ENCODE assay signal across 19 cellular contexts in genomic region chr22:45877036-45877380, GRCh38.
"Had no signal": no experiment of that assay in that cellular context is flagged by ENCODE, and none has a peak within 500 bp of the region (broad histone marks: within the 10 kb centered on the region; RNA-seq: fewer than 3 reads in every experiment).

No MANE protein-coding gene starts in this region.

- H3K4me3 ChIP-seq: coronary artery, upper lobe of left lung, vagina had no signal

- H3K27ac Mint-ChIP-seq: endodermal cell; naive thymus-derived CD4-positive, alpha-beta T cell; nephron progenitor cell; stimulated activated naive B cell treated with anti-CD40 and anti-IgM and Interleukin-4, amounts not matched to agents 10 μg/mL and 1 μg/mL and 100 μg/mL, for 72 hours; stimulated activated naive CD8-positive, alpha-beta T cell treated with anti-CD3 and anti-CD28 coated beads, Interleukin-15, amount 100 ng/mL, for 72 hours had no signal

- H3K36me3 Mint-ChIP-seq: naive thymus-derived CD4-positive, alpha-beta T cell had no signal

- H3K4me1 ChIP-seq: foreskin keratinocyte had no signal

- H3K9me3 ChIP-seq: neutrophil, vagina had no signal

- DNase-seq: effector CD4-positive, alpha-beta T cell; erythroblast; foreskin keratinocyte; kidney; left cardiac atrium; mammary epithelial cell; nephron progenitor cell; small intestine; stimulated activated CD4-positive, alpha-beta T cell treated with anti-CD3 and anti-CD28 coated beads, Interleukin-12 subunit alpha, Interleukin-12 subunit beta, amount 100 ng/mL, for 4 hours; stimulated activated CD4-positive, alpha-beta T cell treated with anti-CD3 and anti-CD28 coated beads, Interleukin-2, amount 100 ng/mL, for 48 hours; stimulated activated naive B cell treated with anti-CD40 and anti-IgM and Interleukin-4, amounts not matched to agents 10 μg/mL and 1 μg/mL and 100 μg/mL, for 72 hours; substantia nigra had no signal

- H3K27ac ChIP-seq: coronary artery, foreskin keratinocyte, neutrophil, upper lobe of left lung, vagina had no signal

- H3K4me3 Mint-ChIP-seq: endodermal cell; naive thymus-derived CD4-positive, alpha-beta T cell; nephron progenitor cell; stimulated activated naive B cell treated with anti-CD40 and anti-IgM and Interleukin-4, amounts not matched to agents 10 μg/mL and 1 μg/mL and 100 μg/mL, for 72 hours; stimulated activated naive CD8-positive, alpha-beta T cell treated with anti-CD3 and anti-CD28 coated beads, Interleukin-15, amount 100 ng/mL, for 72 hours had no signal

- H3K36me3 ChIP-seq: neutrophil, upper lobe of left lung, vagina had no signal

- ATAC-seq: foreskin keratinocyte; left cardiac atrium; naive thymus-derived CD4-positive, alpha-beta T cell; stimulated activated naive B cell treated with anti-CD40 and anti-IgM and Interleukin-4, amounts not matched to agents 10 μg/mL and 1 μg/mL and 100 μg/mL, for 72 hours; stimulated activated naive CD8-positive, alpha-beta T cell treated with anti-CD3 and anti-CD28 coated beads, Interleukin-15, amount 100 ng/mL, for 72 hours had no signal

- H3K27me3 ChIP-seq: vagina had no signal
